22 cellular contexts compared by ENCODE assay signal in genomic region chr1:184870319-184870718, GRCh38.
DNase-seq lines count a peak whose midpoint lies in the region; ATAC-seq and TF ChIP-seq lines count a peak whose summit lies in the region.
"Had no signal": no experiment of that assay in that cellular context is flagged by ENCODE, and none has a peak within 500 bp of the region (broad histone marks: within the 10 kb centered on the region; RNA-seq: fewer than 3 reads in every experiment).

No MANE protein-coding gene starts in this region.

- CTCF ChIA-PET in activated CD4-positive, alpha-beta T cell treated with anti-CD3 and anti-CD28 coated beads, Interleukin-2, amount 10 ng/mL, durations not matched to agents 7 days and 5 days (lab: Charles Lee) = interaction anchor here (0.5 kb wide), 1 partner anchor 221 kb away, joined by 3 read pairs; no protein-coding TSS in a partner anchor
- CTCF ChIA-PET in activated CD8-positive, alpha-beta T cell treated with anti-CD3 and anti-CD28 coated beads for 36 hours (lab: Charles Lee) = no interaction called here

- no peak overlapping the region for H3K27ac Mint-ChIP-seq in activated CD4-positive, alpha-beta T cell treated with anti-CD3 and anti-CD28 coated beads, Interleukin-2, amount 10 ng/mL, durations not matched to agents 7 days and 5 days
- peak overlapping the region; percentile 9 to 76 (median 69) for H3K27ac Mint-ChIP-seq in CD4-positive, CD25-positive, alpha-beta regulatory T cell
- no peak overlapping the region for H3K27ac Mint-ChIP-seq in activated CD8-positive, alpha-beta T cell treated with anti-CD3 and anti-CD28 coated beads for 36 hours

- H3K4me3 ChIP-seq in CD4-positive, CD25-positive, alpha-beta regulatory T cell (ENCODE audit: low read depth, low read length) = peak overlapping the region; percentile 21
- H3K4me3 ChIP-seq: A549, breast epithelium, K562 had no signal

- peaks cover 13% of the 10 kb centered on the region for H3K9me3 Mint-ChIP-seq in activated CD4-positive, alpha-beta T cell treated with anti-CD3 and anti-CD28 coated beads, Interleukin-2, amount 10 ng/mL, durations not matched to agents 7 days and 5 days
- H3K9me3 Mint-ChIP-seq in CD4-positive, CD25-positive, alpha-beta regulatory T cell = peaks cover 0 to 7% (median 1%) of the 10 kb centered on the region in 7 donors
- H3K9me3 Mint-ChIP-seq in activated CD8-positive, alpha-beta T cell treated with anti-CD3 and anti-CD28 coated beads for 36 hours = peaks cover 2% of the 10 kb centered on the region

- POLR2A ChIA-PET in activated CD4-positive, alpha-beta T cell treated with anti-CD3 and anti-CD28 coated beads, Interleukin-2, amount 10 ng/mL, durations not matched to agents 7 days and 5 days (lab: Charles Lee) = no interaction called here
- POLR2A ChIA-PET in activated CD8-positive, alpha-beta T cell treated with anti-CD3 and anti-CD28 coated beads for 36 hours (lab: Charles Lee) = no interaction called here

- peaks cover 66% of the 10 kb centered on the region for H3K36me3 Mint-ChIP-seq in activated CD4-positive, alpha-beta T cell treated with anti-CD3 and anti-CD28 coated beads, Interleukin-2, amount 10 ng/mL, durations not matched to agents 7 days and 5 days (ENCODE audit: low read depth)
- peaks cover 15% of the 10 kb centered on the region for H3K36me3 Mint-ChIP-seq in CD4-positive, CD25-positive, alpha-beta regulatory T cell
- peaks cover 8% of the 10 kb centered on the region for H3K36me3 Mint-ChIP-seq in activated CD8-positive, alpha-beta T cell treated with anti-CD3 and anti-CD28 coated beads for 36 hours (ENCODE audit: low read depth)

- H3K27me3 ChIP-seq in CD4-positive, CD25-positive, alpha-beta regulatory T cell (ENCODE audit: control insufficient read depth, insufficient read depth, low read length) = no peaks in the 10 kb centered on the region
- H3K27me3 ChIP-seq: breast epithelium had no signal

- TF ChIP-seq CTCF in activated CD8-positive, alpha-beta T cell treated with anti-CD3 and anti-CD28 coated beads for 36 hours (IDR thresholded peaks at IDR 0.05) = no peak

- H3K36me3 ChIP-seq in CD4-positive, CD25-positive, alpha-beta regulatory T cell (ENCODE audit: control insufficient read depth, insufficient read depth, low read length) = peaks cover 22% of the 10 kb centered on the region
- H3K36me3 ChIP-seq: breast epithelium had no signal

- H3K9me3 ChIP-seq in CD4-positive, CD25-positive, alpha-beta regulatory T cell (ENCODE audit: control insufficient read depth in 2 of 2, low read length in 2 of 2) = peaks cover 0 to 3% of the 10 kb centered on the region in 2 experiments
- H3K9me3 ChIP-seq: A549, breast epithelium had no signal

- peaks cover 45% of the 10 kb centered on the region for H3K4me1 Mint-ChIP-seq in activated CD4-positive, alpha-beta T cell treated with anti-CD3 and anti-CD28 coated beads, Interleukin-2, amount 10 ng/mL, durations not matched to agents 7 days and 5 days
- H3K4me1 Mint-ChIP-seq in CD4-positive, CD25-positive, alpha-beta regulatory T cell = peaks cover 34 to 49% (median 40%) of the 10 kb centered on the region in 4 donors
- H3K4me1 Mint-ChIP-seq in activated CD8-positive, alpha-beta T cell treated with anti-CD3 and anti-CD28 coated beads for 36 hours (ENCODE audit: low read depth) = peaks cover 38% of the 10 kb centered on the region

- no peaks in the 10 kb centered on the region for H3K27me3 Mint-ChIP-seq in activated CD4-positive, alpha-beta T cell treated with anti-CD3 and anti-CD28 coated beads, Interleukin-2, amount 10 ng/mL, durations not matched to agents 7 days and 5 days
- H3K27me3 Mint-ChIP-seq in CD4-positive, CD25-positive, alpha-beta regulatory T cell = peaks cover 6% of the 10 kb centered on the region
- no peaks in the 10 kb centered on the region for H3K27me3 Mint-ChIP-seq in activated CD8-positive, alpha-beta T cell treated with anti-CD3 and anti-CD28 coated beads for 36 hours

- peak; percentile 27 for DNase-seq in activated CD4-positive, alpha-beta T cell treated with anti-CD3 and anti-CD28 coated beads, Interleukin-2, amount 10 ng/mL, durations not matched to agents 7 days and 5 days
- no peak for DNase-seq in activated CD4-positive, alpha-beta T cell treated with anti-CD3 and anti-CD28 coated beads for 1 hour
- peak in 2 of 3 donors; percentile 14 to 38 for DNase-seq in CD4-positive, CD25-positive, alpha-beta regulatory T cell
- DNase-seq in activated CD8-positive, alpha-beta T cell treated with anti-CD3 and anti-CD28 coated beads for 36 hours = peak; percentile 61
- no peak for DNase-seq in NOMO-1 treated with dmso at 0.1 percent for 144 hours (lab: John Stamatoyannopoulos, UW; ENCODE audit: unreplicated experiment)
- DNase-seq in COLO829 (ENCODE audit: low spot score) = no peak
- DNase-seq: amniotic stem cell; effector CD8-positive, alpha-beta T cell; foreskin fibroblast; GDM1; left colon; MM.1S; NCI-H1417 treated with DMSO at 0.1 percent for 48 hours; NCI-H82 had no signal

- H3K27ac ChIP-seq in CD4-positive, CD25-positive, alpha-beta regulatory T cell (ENCODE audit: insufficient read depth, low read length, poor library complexity, severe bottlenecking) = no peak overlapping the region
- H3K27ac ChIP-seq: A549, breast epithelium, VCaP had no signal

- peaks cover 25% of the 10 kb centered on the region for H3K4me1 ChIP-seq in CD4-positive, CD25-positive, alpha-beta regulatory T cell (ENCODE audit: control insufficient read depth, insufficient read depth, low read length, poor library complexity, severe bottlenecking)
- H3K4me1 ChIP-seq: A549 had no signal

- H3K4me3 Mint-ChIP-seq in activated CD4-positive, alpha-beta T cell treated with anti-CD3 and anti-CD28 coated beads, Interleukin-2, amount 10 ng/mL, durations not matched to agents 7 days and 5 days = no peak overlapping the region
- peak overlapping the region in 1 of 4 donors; percentile 13 for H3K4me3 Mint-ChIP-seq in CD4-positive, CD25-positive, alpha-beta regulatory T cell
- H3K4me3 Mint-ChIP-seq in activated CD8-positive, alpha-beta T cell treated with anti-CD3 and anti-CD28 coated beads for 36 hours = no peak overlapping the region

- intact Hi-C loops in activated CD8-positive, alpha-beta T cell treated with anti-CD3 and anti-CD28 coated beads for 36 hours (cut with micrococcal nuclease) = no loop called here

- ATAC-seq in CD4-positive, CD25-positive, alpha-beta regulatory T cell (ENCODE audit: low read depth in 2 of 2) = no peak
- ATAC-seq in GM18868 (IDR thresholded peaks at IDR 0.05; ENCODE audit: unreplicated experiment) (peak; percentile 23), GM18907 (IDR thresholded peaks at IDR 0.05; ENCODE audit: unreplicated experiment) (no peak)
- ATAC-seq in activated CD8-positive, alpha-beta T cell treated with anti-CD3 and anti-CD28 coated beads for 36 hours = peak; percentile 8
- ATAC-seq: A549, K562, left colon, sciatic nerve, SK-N-SH treated with all-trans-retinoic acid at 6 μM for 48 hours had no signal

Comparison
In these comparisons a context has a peak if more than half of its experiments do, and no peak if none do; other contexts are left out.
1. DNase-seq: peak in activated CD4-positive, alpha-beta T cell treated with anti-CD3 and anti-CD28 coated beads, Interleukin-2, amount 10 ng/mL, durations not matched to agents 7 days and 5 days (single experiment), CD4-positive, CD25-positive, alpha-beta regulatory T cell (2 of 3) and activated CD8-positive, alpha-beta T cell treated with anti-CD3 and anti-CD28 coated beads for 36 hours (single experiment); none in activated CD4-positive, alpha-beta T cell treated with anti-CD3 and anti-CD28 coated beads for 1 hour (single experiment), NOMO-1 treated with dmso at 0.1 percent for 144 hours (single experiment) and COLO829 (single experiment).
2. H3K27ac Mint-ChIP-seq: peak in CD4-positive, CD25-positive, alpha-beta regulatory T cell (3 of 3); none in activated CD4-positive, alpha-beta T cell treated with anti-CD3 and anti-CD28 coated beads, Interleukin-2, amount 10 ng/mL, durations not matched to agents 7 days and 5 days (single experiment) and activated CD8-positive, alpha-beta T cell treated with anti-CD3 and anti-CD28 coated beads for 36 hours (single experiment).
3. ATAC-seq: peak in GM18868 (single experiment) and activated CD8-positive, alpha-beta T cell treated with anti-CD3 and anti-CD28 coated beads for 36 hours (single experiment); none in CD4-positive, CD25-positive, alpha-beta regulatory T cell (0 of 2) and GM18907 (single experiment).